Comparison of ENCODE assay signal across 15 cellular contexts in genomic region chr16:47359478-47359877, GRCh38.
DNase-seq lines count a peak whose midpoint lies in the region; ATAC-seq and TF ChIP-seq lines count a peak whose summit lies in the region.
"Had no signal": no experiment of that assay in that cellular context is flagged by ENCODE, and none has a peak within 500 bp of the region (broad histone marks: within the 10 kb centered on the region; RNA-seq: fewer than 3 reads in every experiment).

No MANE protein-coding gene starts in this region.

- no peak overlapping the region for H3K14ac ChIP-seq in neuronal stem cell (ENCODE audit: low read length)

- no peak overlapping the region for H2BK15ac ChIP-seq in neuronal stem cell (ENCODE audit: low read length)

- H3K27ac ChIP-seq in mammary epithelial cell (ENCODE audit: insufficient read depth, low read depth, low read length) (no peak overlapping the region), neuronal stem cell (replicated peaks; ENCODE audit: low read length) (no peak overlapping the region), right atrium auricular region (no peak overlapping the region)
- H3K27ac ChIP-seq: BLaER1 had no signal

- H3K27me3 Mint-ChIP-seq in MCF 10A (ENCODE audit: insufficient read depth, unreplicated experiment) (no peaks in the 10 kb centered on the region), T-helper 17 cell (no peaks in the 10 kb centered on the region)
- no peaks in the 10 kb centered on the region for H3K27me3 Mint-ChIP-seq in activated T-helper 17 cell treated with anti-CD3 and anti-CD28 coated beads, Interleukin-2, amount 50 U/mL, for 72 hours
- H3K27me3 Mint-ChIP-seq: CD8-positive, alpha-beta memory T cell had no signal

- CTCF ChIA-PET in MCF 10A (lab: Yijun Ruan, JAX): interaction anchor here (0.8 kb wide), 1 partner anchor 223 kb away, joined by 3 read pairs; no protein-coding TSS in a partner anchor
- CTCF ChIA-PET in mammary epithelial cell (lab: Charles Lee; ENCODE audit: low non-redundant PET): no interaction called here

- H3K9ac ChIP-seq in mammary epithelial cell (ENCODE audit: insufficient read depth, low read length) (no peak overlapping the region), neuronal stem cell (ENCODE audit: low read depth, low read length, poor library complexity) (no peak overlapping the region)
- H3K9ac ChIP-seq: BLaER1 had no signal

- peaks cover 13% of the 10 kb centered on the region for H3K36me3 Mint-ChIP-seq in MCF 10A (ENCODE audit: insufficient read depth, unreplicated experiment)
- peaks cover 4% of the 10 kb centered on the region for H3K36me3 Mint-ChIP-seq in T-helper 17 cell (ENCODE audit: low read depth)
- peaks cover 27% of the 10 kb centered on the region for H3K36me3 Mint-ChIP-seq in activated T-helper 17 cell treated with anti-CD3 and anti-CD28 coated beads, Interleukin-2, amount 50 U/mL, for 72 hours (ENCODE audit: low read depth)

- no peak overlapping the region for H2BK5ac ChIP-seq in neuronal stem cell (ENCODE audit: low read length)

- no peaks in the 10 kb centered on the region for H3K79me2 ChIP-seq in mammary epithelial cell (ENCODE audit: insufficient read depth, low read length)

- H3K4me3 ChIP-seq in mammary epithelial cell (replicated peaks in 1 of 3; ENCODE audit: insufficient read depth in 1 of 3, low read depth in 2 of 3, low read length in 3 of 3) (no peak overlapping the region), neuronal stem cell (ENCODE audit: low read length in 2 of 2) (no peak overlapping the region), right atrium auricular region (no peak overlapping the region)
- H3K4me3 ChIP-seq: BLaER1 had no signal

- H3K4me3 Mint-ChIP-seq in MCF 10A (ENCODE audit: unreplicated experiment) (no peak overlapping the region), T-helper 17 cell (no peak overlapping the region)
- no peak overlapping the region for H3K4me3 Mint-ChIP-seq in activated T-helper 17 cell treated with anti-CD3 and anti-CD28 coated beads, Interleukin-2, amount 50 U/mL, for 72 hours
- H3K4me3 Mint-ChIP-seq: CD8-positive, alpha-beta memory T cell; HFFc6 had no signal

- POLR2A ChIA-PET in MCF 10A (lab: Yijun Ruan, JAX): no interaction called here

- DNase-seq in MCF 10A (ENCODE audit: unreplicated experiment): peak; percentile 3
- DNase-seq in mammary epithelial cell: no peak
- no peak for DNase-seq in T-helper 17 cell
- peak; percentile 1 for DNase-seq in glomerular visceral epithelial cell (ENCODE audit: extremely low spot score)
- DNase-seq in neuronal stem cell (ENCODE audit: low spot score): no peak
- DNase-seq in right atrium auricular region (ENCODE audit: low spot score): no peak
- no peak for DNase-seq in NOMO-1 treated with dmso at 0.1 percent for 144 hours (lab: John Stamatoyannopoulos, UW; ENCODE audit: unreplicated experiment)
- DNase-seq: CD8-positive, alpha-beta memory T cell; NCI-H1092; NCI-H526 treated with DMSO at 0.1 percent for 48 hours; RPMI8226; SIG-M5 had no signal

- no peak for ATAC-seq in T-helper 17 cell
- no peak for ATAC-seq in activated T-helper 17 cell treated with anti-CD3 and anti-CD28 coated beads, Interleukin-2, amount 50 U/mL, for 72 hours (replicated peaks)

- H3K9me3 Mint-ChIP-seq in MCF 10A (ENCODE audit: unreplicated experiment): no peaks in the 10 kb centered on the region
- no peaks in the 10 kb centered on the region for H3K9me3 Mint-ChIP-seq in activated T-helper 17 cell treated with anti-CD3 and anti-CD28 coated beads, Interleukin-2, amount 50 U/mL, for 72 hours
- H3K9me3 Mint-ChIP-seq: HFFc6 had no signal

- H3K4ac ChIP-seq in neuronal stem cell (ENCODE audit: low read length): no peak overlapping the region

- H4K91ac ChIP-seq in neuronal stem cell (ENCODE audit: low read depth, low read length, poor library complexity): no peak overlapping the region

- H3K9me3 ChIP-seq in mammary epithelial cell (replicated peaks; ENCODE audit: insufficient read depth, low read length) (no peaks in the 10 kb centered on the region), T-helper 17 cell (ENCODE audit: control insufficient read depth, low read length, poor library complexity, severe bottlenecking) (no peaks in the 10 kb centered on the region), neuronal stem cell (replicated peaks in 1 of 2; ENCODE audit: control insufficient read depth in 2 of 2, insufficient read depth in 1 of 2, low read depth in 1 of 2, low read length in 2 of 2) (no peaks in the 10 kb centered on the region), right atrium auricular region (no peaks in the 10 kb centered on the region)

- H2AFZ ChIP-seq in mammary epithelial cell (ENCODE audit: low read depth, low read length) (no peak overlapping the region), neuronal stem cell (ENCODE audit: low read length) (no peak overlapping the region)

- no peak overlapping the region for H3K18ac ChIP-seq in neuronal stem cell (ENCODE audit: low read length)

- intact Hi-C loops in MCF 10A (cut with micrococcal nuclease) (no loop called here), mammary epithelial cell (cut with micrococcal nuclease) (no loop called here)

- no peak overlapping the region for H2AK5ac ChIP-seq in neuronal stem cell (ENCODE audit: low read depth, low read length)

- TF ChIP-seq CTCF in MCF 10A (IDR thresholded peaks at IDR 0.05; ENCODE audit: unreplicated experiment): no peak
- TF ChIP-seq CTCF in mammary epithelial cell (conservative IDR thresholded peaks at IDR 0.05 in 1 of 2, IDR thresholded peaks at IDR 0.05 in 1 of 2; ENCODE audit: extremely low read depth in 1 of 2, insufficient read depth in 1 of 2, low read depth in 1 of 2, low read length in 2 of 2): no peak
- TF ChIP-seq CTCF in right atrium auricular region (IDR thresholded peaks at IDR 0.05): no peak

- no peak overlapping the region for H2BK120ac ChIP-seq in neuronal stem cell (ENCODE audit: low read depth, low read length)

- H4K8ac ChIP-seq in neuronal stem cell (ENCODE audit: low read depth, low read length): no peak overlapping the region

- peaks cover 6% of the 10 kb centered on the region for H3K4me1 ChIP-seq in mammary epithelial cell (ENCODE audit: insufficient read depth, low read length)
- no peaks in the 10 kb centered on the region for H3K4me1 ChIP-seq in neuronal stem cell (ENCODE audit: control insufficient read depth in 2 of 2, insufficient read depth in 1 of 2, low read depth in 1 of 2, low read length in 2 of 2)
- no peaks in the 10 kb centered on the region for H3K4me1 ChIP-seq in right atrium auricular region
- H3K4me1 ChIP-seq: BLaER1 had no signal

- no peak overlapping the region for H2BK12ac ChIP-seq in neuronal stem cell (ENCODE audit: low read length)

- in situ Hi-C loops in mammary epithelial cell (cut with MboI; ENCODE audit: low sequenced_read_pairs in 2 of 2): no loop called here

- 96% methylated on average over 2 of the region's 2 CpGs for WGBS in mammary epithelial cell (ENCODE audit: low coverage, missing lambda C conversion rate)
- WGBS in neuronal stem cell (ENCODE audit: extremely low coverage in 2 of 2, insufficient read length in 2 of 2, insufficient replicate concordance in 1 of 2), 2 donors: no CpG with 5 or more reads among the region's 2 CpGs

- BruUV-seq in MCF 10A (replicated peaks; lab: Mats Ljungman, UMichigan) (no TSS peak), mammary epithelial cell (replicated peaks; lab: Mats Ljungman, UMichigan) (no TSS peak)

- dilution Hi-C loops in mammary epithelial cell (cut with HindIII; ENCODE audit: low sequenced_read_pairs): no loop called here

- no peaks in the 10 kb centered on the region for H4K20me1 ChIP-seq in mammary epithelial cell (ENCODE audit: insufficient read depth, low read length)
- H4K20me1 ChIP-seq: BLaER1 had no signal

- no peak overlapping the region for H3K23ac ChIP-seq in neuronal stem cell (ENCODE audit: low read depth, low read length, poor library complexity)

- no peaks in the 10 kb centered on the region for H3K27me3 ChIP-seq in mammary epithelial cell (ENCODE audit: insufficient read depth, low read length)
- H3K27me3 ChIP-seq in neuronal stem cell (ENCODE audit: control insufficient read depth in 3 of 3, insufficient read depth in 3 of 3, low read depth in 1 of 3, low read length in 3 of 3): no peaks in the 10 kb centered on the region
- no peaks in the 10 kb centered on the region for H3K27me3 ChIP-seq in right atrium auricular region
- H3K27me3 ChIP-seq: BLaER1 had no signal

- H3K4me2 ChIP-seq in mammary epithelial cell (ENCODE audit: insufficient read depth, low read depth, low read length): no peak overlapping the region
- no peak overlapping the region for H3K4me2 ChIP-seq in neuronal stem cell (ENCODE audit: insufficient read depth, low read length, poor library complexity, severe bottlenecking)
- H3K4me2 ChIP-seq: BLaER1 had no signal

- H3K27ac Mint-ChIP-seq in MCF 10A (ENCODE audit: low read depth, unreplicated experiment) (no peak overlapping the region), T-helper 17 cell (peak overlapping the region; percentile 8)
- H3K27ac Mint-ChIP-seq in activated T-helper 17 cell treated with anti-CD3 and anti-CD28 coated beads, Interleukin-2, amount 50 U/mL, for 72 hours: no peak overlapping the region
- H3K27ac Mint-ChIP-seq: HFFc6 had no signal

- H3K36me3 ChIP-seq in mammary epithelial cell (ENCODE audit: insufficient read depth, low read length) (peaks cover under 1% of the 10 kb centered on the region), neuronal stem cell (replicated peaks in 1 of 2; ENCODE audit: control insufficient read depth in 2 of 2, insufficient read depth in 2 of 2, low read length in 2 of 2) (peaks cover 0 to 3% of the 10 kb centered on the region in 2 donors), right atrium auricular region (peaks cover 4% of the 10 kb centered on the region)

- H3K79me1 ChIP-seq in neuronal stem cell (ENCODE audit: low read depth, low read length): no peaks in the 10 kb centered on the region

- H3K4me1 Mint-ChIP-seq in MCF 10A (ENCODE audit: insufficient read depth, unreplicated experiment): peaks cover 11% of the 10 kb centered on the region
- H3K4me1 Mint-ChIP-seq in T-helper 17 cell: peaks cover 8% of the 10 kb centered on the region
- no peaks in the 10 kb centered on the region for H3K4me1 Mint-ChIP-seq in activated T-helper 17 cell treated with anti-CD3 and anti-CD28 coated beads, Interleukin-2, amount 50 U/mL, for 72 hours

Comparison
In these comparisons a context has a peak if more than half of its experiments do, and no peak if none do; other contexts are left out.
1. DNase-seq: peak in MCF 10A (single experiment) and glomerular visceral epithelial cell (single experiment); none in mammary epithelial cell (single experiment), T-helper 17 cell (0 of 3), neuronal stem cell (single experiment), right atrium auricular region (single experiment) and NOMO-1 treated with dmso at 0.1 percent for 144 hours (single experiment).